1 cellular context compared by ENCODE assay signal in the genomic region with DNA sequence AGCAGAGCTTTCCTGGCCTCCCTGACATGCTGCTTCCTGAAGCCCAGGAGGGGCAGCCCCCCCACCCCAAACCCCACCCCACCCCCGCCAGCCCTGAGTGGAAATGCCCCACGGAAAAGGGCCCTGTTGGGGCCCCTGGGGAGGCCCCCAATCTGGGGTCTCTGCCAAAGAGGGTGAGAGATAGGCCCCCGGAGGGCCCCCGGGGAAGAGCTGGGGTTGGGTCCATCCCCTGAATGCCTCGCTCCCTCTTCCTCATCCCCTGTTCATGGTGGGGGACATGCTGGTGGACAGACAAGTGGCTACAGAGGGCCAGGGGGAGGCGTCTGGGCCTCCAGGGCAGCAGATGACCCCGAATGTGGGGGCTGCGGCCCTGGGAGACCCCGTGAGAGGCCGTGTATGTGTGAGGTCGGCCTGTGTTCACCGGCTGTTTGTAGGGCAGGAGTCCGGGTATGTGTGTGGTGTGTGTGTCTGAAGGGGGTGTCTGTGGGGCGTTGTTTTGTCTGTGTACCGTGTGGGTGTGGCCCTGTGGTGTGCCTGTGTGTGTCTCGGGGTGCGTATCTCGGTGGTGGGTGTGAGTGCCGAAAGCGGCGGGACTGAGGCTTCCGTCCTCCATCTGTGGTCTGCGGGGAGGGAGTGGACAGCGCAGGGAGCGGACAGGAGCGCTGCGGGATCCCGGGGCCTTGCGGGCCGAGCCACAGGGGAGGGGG.
TF ChIP-seq lines count a peak whose summit lies in the region.

No MANE protein-coding gene starts in this region.

TF ChIP-seq in HepG2, 621 proteins besides CTCF, POLR2A, EP300 and RAD21 (continues in another document):
- TF ChIP-seq PCBP1 (IDR thresholded peaks at IDR 0.05; ENCODE audit: borderline replicate concordance, low read depth, low read length) (0 out of 2 replicates have a peak, but pooled peaks have one; percentile 73), KLF11 (CRISPR knock-in tag; IDR thresholded peaks at IDR 0.05) (no peak), GABPB1 (CRISPR knock-in tag; IDR thresholded peaks at IDR 0.05) (0 out of 2 replicates have a peak, but pooled peaks have one; percentile 21), BRD4 (CRISPR knock-in tag; IDR thresholded peaks at IDR 0.05) (peak; percentile 21), SRSF1 (optimal IDR thresholded peaks at IDR 0.05; ENCODE audit: low read depth, low read length) (peak; percentile 42), ZSCAN25 (CRISPR knock-in tag; IDR thresholded peaks at IDR 0.05) (0 out of 2 replicates have a peak, but pooled peaks have one; percentile 9), ZNF501 (CRISPR knock-in tag; IDR thresholded peaks at IDR 0.05) (peak; percentile 19; the same call in 1 of the 2 replicates), RBFOX2 (IDR thresholded peaks at IDR 0.05; ENCODE audit: low read depth, low read length) (0 out of 2 replicates have a peak, but pooled peaks have one; percentile 54), MZF1 (CRISPR knock-in tag; IDR thresholded peaks at IDR 0.05; ENCODE audit: borderline replicate concordance) (no peak), HNRNPLL (IDR thresholded peaks at IDR 0.05; ENCODE audit: low read depth, low read length, poor library complexity, severe bottlenecking) (peak; percentile 66), ZFY (CRISPR knock-in tag; IDR thresholded peaks at IDR 0.05) (peak; percentile 32; the same call in 1 of the 2 replicates), LCORL (IDR thresholded peaks at IDR 0.05) (no peak), LCORL (CRISPR knock-in tag; IDR thresholded peaks at IDR 0.05) (0 out of 2 replicates have a peak, but pooled peaks have one; percentile 6), YEATS4 (CRISPR knock-in tag; IDR thresholded peaks at IDR 0.05; ENCODE audit: borderline replicate concordance) (0 out of 2 replicates have a peak, but pooled peaks have one; percentile 0), ZBTB7B (CRISPR knock-in tag; IDR thresholded peaks at IDR 0.05) (peak; percentile 45; the same call in 1 of the 2 replicates), TCF12 (IDR thresholded peaks at IDR 0.05) (no peak), TCF12 (CRISPR knock-in tag; IDR thresholded peaks at IDR 0.05) (no peak), GATAD2A (CRISPR knock-in tag; IDR thresholded peaks at IDR 0.05) (peak; percentile 16; the same call in 1 of the 2 replicates), KLF13 (CRISPR knock-in tag; IDR thresholded peaks at IDR 0.05) (no peak), TOPORS (CRISPR knock-in tag; IDR thresholded peaks at IDR 0.05) (no peak), SKI (IDR thresholded peaks at IDR 0.05; ENCODE audit: partially characterized antibody) (peak; percentile 26), ZNF333 (CRISPR knock-in tag; IDR thresholded peaks at IDR 0.05; ENCODE audit: borderline replicate concordance) (no peak), HOXA3 (CRISPR knock-in tag; IDR thresholded peaks at IDR 0.05) (no peak)
- TF ChIP-seq, protein P1, sequence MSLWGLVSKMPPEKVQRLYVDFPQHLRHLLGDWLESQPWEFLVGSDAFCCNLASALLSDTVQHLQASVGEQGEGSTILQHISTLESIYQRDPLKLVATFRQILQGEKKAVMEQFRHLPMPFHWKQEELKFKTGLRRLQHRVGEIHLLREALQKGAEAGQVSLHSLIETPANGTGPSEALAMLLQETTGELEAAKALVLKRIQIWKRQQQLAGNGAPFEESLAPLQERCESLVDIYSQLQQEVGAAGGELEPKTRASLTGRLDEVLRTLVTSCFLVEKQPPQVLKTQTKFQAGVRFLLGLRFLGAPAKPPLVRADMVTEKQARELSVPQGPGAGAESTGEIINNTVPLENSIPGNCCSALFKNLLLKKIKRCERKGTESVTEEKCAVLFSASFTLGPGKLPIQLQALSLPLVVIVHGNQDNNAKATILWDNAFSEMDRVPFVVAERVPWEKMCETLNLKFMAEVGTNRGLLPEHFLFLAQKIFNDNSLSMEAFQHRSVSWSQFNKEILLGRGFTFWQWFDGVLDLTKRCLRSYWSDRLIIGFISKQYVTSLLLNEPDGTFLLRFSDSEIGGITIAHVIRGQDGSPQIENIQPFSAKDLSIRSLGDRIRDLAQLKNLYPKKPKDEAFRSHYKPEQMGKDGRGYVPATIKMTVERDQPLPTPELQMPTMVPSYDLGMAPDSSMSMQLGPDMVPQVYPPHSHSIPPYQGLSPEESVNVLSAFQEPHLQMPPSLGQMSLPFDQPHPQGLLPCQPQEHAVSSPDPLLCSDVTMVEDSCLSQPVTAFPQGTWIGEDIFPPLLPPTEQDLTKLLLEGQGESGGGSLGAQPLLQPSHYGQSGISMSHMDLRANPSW (CRISPR knock-in tag; IDR thresholded peaks at IDR 0.05; ENCODE audit: borderline replicate concordance) = no peak
- TF ChIP-seq, protein P2, sequence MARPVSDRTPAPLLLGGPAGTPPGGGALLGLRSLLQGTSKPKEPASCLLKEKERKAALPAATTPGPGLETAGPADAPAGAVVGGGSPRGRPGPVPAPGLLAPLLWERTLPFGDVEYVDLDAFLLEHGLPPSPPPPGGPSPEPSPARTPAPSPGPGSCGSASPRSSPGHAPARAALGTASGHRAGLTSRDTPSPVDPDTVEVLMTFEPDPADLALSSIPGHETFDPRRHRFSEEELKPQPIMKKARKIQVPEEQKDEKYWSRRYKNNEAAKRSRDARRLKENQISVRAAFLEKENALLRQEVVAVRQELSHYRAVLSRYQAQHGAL (CRISPR knock-in tag; IDR thresholded peaks at IDR 0.05; ENCODE audit: not compliant biosample characterization) = no peak
- TF ChIP-seq, protein P3, sequence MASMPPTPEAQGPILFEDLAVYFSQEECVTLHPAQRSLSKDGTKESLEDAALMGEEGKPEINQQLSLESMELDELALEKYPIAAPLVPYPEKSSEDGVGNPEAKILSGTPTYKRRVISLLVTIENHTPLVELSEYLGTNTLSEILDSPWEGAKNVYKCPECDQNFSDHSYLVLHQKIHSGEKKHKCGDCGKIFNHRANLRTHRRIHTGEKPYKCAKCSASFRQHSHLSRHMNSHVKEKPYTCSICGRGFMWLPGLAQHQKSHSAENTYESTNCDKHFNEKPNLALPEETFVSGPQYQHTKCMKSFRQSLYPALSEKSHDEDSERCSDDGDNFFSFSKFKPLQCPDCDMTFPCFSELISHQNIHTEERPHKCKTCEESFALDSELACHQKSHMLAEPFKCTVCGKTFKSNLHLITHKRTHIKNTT (CRISPR knock-in tag; IDR thresholded peaks at IDR 0.05) = no peak
- TF ChIP-seq, protein P4, sequence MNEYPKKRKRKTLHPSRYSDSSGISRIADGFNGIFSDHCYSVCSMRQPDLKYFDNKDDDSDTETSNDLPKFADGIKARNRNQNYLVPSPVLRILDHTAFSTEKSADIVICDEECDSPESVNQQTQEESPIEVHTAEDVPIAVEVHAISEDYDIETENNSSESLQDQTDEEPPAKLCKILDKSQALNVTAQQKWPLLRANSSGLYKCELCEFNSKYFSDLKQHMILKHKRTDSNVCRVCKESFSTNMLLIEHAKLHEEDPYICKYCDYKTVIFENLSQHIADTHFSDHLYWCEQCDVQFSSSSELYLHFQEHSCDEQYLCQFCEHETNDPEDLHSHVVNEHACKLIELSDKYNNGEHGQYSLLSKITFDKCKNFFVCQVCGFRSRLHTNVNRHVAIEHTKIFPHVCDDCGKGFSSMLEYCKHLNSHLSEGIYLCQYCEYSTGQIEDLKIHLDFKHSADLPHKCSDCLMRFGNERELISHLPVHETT (CRISPR knock-in tag; conservative IDR thresholded peaks at IDR 0.05) = no peak
- TF ChIP-seq, protein P5, sequence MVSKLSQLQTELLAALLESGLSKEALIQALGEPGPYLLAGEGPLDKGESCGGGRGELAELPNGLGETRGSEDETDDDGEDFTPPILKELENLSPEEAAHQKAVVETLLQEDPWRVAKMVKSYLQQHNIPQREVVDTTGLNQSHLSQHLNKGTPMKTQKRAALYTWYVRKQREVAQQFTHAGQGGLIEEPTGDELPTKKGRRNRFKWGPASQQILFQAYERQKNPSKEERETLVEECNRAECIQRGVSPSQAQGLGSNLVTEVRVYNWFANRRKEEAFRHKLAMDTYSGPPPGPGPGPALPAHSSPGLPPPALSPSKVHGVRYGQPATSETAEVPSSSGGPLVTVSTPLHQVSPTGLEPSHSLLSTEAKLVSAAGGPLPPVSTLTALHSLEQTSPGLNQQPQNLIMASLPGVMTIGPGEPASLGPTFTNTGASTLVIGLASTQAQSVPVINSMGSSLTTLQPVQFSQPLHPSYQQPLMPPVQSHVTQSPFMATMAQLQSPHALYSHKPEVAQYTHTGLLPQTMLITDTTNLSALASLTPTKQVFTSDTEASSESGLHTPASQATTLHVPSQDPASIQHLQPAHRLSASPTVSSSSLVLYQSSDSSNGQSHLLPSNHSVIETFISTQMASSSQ (IDR thresholded peaks at IDR 0.05; ENCODE audit: low read depth) = no peak
- TF ChIP-seq, protein P5 (CRISPR knock-in tag; IDR thresholded peaks at IDR 0.05; ENCODE audit: borderline replicate concordance) = no peak
- TF ChIP-seq, protein P6, sequence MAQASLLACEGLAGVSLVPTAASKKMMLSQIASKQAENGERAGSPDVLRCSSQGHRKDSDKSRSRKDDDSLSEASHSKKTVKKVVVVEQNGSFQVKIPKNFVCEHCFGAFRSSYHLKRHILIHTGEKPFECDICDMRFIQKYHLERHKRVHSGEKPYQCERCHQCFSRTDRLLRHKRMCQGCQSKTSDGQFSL (CRISPR knock-in tag; IDR thresholded peaks at IDR 0.05) = peak; percentile 16; the same call in 1 of the 2 replicates
- TF ChIP-seq, protein P7, sequence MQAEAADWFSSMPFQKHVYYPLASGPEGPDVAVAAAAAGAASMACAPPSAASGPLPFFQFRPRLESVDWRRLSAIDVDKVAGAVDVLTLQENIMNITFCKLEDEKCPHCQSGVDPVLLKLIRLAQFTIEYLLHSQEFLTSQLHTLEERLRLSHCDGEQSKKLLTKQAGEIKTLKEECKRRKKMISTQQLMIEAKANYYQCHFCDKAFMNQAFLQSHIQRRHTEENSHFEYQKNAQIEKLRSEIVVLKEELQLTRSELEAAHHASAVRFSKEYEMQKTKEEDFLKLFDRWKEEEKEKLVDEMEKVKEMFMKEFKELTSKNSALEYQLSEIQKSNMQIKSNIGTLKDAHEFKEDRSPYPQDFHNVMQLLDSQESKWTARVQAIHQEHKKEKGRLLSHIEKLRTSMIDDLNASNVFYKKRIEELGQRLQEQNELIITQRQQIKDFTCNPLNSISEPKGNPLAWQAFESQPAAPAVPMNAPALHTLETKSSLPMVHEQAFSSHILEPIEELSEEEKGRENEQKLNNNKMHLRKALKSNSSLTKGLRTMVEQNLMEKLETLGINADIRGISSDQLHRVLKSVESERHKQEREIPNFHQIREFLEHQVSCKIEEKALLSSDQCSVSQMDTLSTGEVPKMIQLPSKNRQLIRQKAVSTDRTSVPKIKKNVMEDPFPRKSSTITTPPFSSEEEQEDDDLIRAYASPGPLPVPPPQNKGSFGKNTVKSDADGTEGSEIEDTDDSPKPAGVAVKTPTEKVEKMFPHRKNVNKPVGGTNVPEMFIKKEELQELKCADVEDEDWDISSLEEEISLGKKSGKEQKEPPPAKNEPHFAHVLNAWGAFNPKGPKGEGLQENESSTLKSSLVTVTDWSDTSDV (CRISPR knock-in tag; IDR thresholded peaks at IDR 0.05) = no peak
- TF ChIP-seq, protein P8, sequence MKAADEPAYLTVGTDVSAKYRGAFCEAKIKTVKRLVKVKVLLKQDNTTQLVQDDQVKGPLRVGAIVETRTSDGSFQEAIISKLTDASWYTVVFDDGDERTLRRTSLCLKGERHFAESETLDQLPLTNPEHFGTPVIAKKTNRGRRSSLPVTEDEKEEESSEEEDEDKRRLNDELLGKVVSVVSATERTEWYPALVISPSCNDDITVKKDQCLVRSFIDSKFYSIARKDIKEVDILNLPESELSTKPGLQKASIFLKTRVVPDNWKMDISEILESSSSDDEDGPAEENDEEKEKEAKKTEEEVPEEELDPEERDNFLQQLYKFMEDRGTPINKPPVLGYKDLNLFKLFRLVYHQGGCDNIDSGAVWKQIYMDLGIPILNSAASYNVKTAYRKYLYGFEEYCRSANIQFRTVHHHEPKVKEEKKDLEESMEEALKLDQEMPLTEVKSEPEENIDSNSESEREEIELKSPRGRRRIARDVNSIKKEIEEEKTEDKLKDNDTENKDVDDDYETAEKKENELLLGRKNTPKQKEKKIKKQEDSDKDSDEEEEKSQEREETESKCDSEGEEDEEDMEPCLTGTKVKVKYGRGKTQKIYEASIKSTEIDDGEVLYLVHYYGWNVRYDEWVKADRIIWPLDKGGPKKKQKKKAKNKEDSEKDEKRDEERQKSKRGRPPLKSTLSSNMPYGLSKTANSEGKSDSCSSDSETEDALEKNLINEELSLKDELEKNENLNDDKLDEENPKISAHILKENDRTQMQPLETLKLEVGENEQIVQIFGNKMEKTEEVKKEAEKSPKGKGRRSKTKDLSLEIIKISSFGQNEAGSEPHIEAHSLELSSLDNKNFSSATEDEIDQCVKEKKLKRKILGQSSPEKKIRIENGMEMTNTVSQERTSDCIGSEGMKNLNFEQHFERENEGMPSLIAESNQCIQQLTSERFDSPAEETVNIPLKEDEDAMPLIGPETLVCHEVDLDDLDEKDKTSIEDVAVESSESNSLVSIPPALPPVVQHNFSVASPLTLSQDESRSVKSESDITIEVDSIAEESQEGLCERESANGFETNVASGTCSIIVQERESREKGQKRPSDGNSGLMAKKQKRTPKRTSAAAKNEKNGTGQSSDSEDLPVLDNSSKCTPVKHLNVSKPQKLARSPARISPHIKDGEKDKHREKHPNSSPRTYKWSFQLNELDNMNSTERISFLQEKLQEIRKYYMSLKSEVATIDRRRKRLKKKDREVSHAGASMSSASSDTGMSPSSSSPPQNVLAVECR (CRISPR knock-in tag; IDR thresholded peaks at IDR 0.05; ENCODE audit: borderline replicate concordance) = no peak
- TF ChIP-seq, protein P9, sequence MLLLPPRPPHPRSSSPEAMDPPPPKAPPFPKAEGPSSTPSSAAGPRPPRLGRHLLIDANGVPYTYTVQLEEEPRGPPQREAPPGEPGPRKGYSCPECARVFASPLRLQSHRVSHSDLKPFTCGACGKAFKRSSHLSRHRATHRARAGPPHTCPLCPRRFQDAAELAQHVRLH (CRISPR knock-in tag; IDR thresholded peaks at IDR 0.05; ENCODE audit: borderline replicate concordance, low read depth) = 0 out of 2 replicates have a peak, but pooled peaks have one; percentile 35
